8 cellular contexts compared by ENCODE assay signal in genomic region chr7:150685219-150686029, GRCh38. TPM values are rescaled to one million over a fixed set of nuclear protein-coding genes. Genes with fewer than 3 reads are reported as not detected.
DNase-seq lines count a peak whose midpoint lies in the region; ATAC-seq, FAIRE-seq and TF ChIP-seq lines count a peak whose summit lies in the region.

GIMAP2 (plus strand) TSS chr7:150685706; CDS start chr7:150687060, 1,354 bp downstream.

- TF ChIP-seq RAD21 in IMR-90 (IDR thresholded peaks at IDR 0.05; ENCODE audit: low read length) = no peak

- peak within 1 kb of the TSS; percentile 45 for H3K4me2 ChIP-seq in IMR-90 (ENCODE audit: low read depth, low read length)

- H3K36me3 Mint-ChIP-seq in endodermal cell (ENCODE audit: low read depth) = no peaks in the 10 kb centered on the region

- no peak within 1 kb of the TSS for H2BK5ac ChIP-seq in IMR-90 (ENCODE audit: low read depth, low read length, poor library complexity, severe bottlenecking)

- H3K4me1 ChIP-seq in IMR-90 (ENCODE audit: control insufficient read depth, insufficient read depth, low read length) = no peaks in the 10 kb centered on the region; the same call in 1 of the 2 replicates
- H3K4me1 ChIP-seq in small intestine (ENCODE audit: control insufficient read depth in 2 of 2, insufficient read depth in 1 of 2, low read depth in 1 of 2, low read length in 1 of 2) = peaks cover 0 to 2% of the 10 kb centered on the region in 2 donors
- no peaks in the 10 kb centered on the region for H3K4me1 ChIP-seq in endodermal cell (ENCODE audit: control insufficient read depth, insufficient read depth, low read length)

- no peak for TF ChIP-seq POLR2A in IMR-90 (IDR thresholded peaks at IDR 0.05; ENCODE audit: low read depth, low read length)

- H4K8ac ChIP-seq in IMR-90 (ENCODE audit: low read depth in 2 of 2, low read length in 2 of 2) = no peak within 1 kb of the TSS

- H2AFZ ChIP-seq in IMR-90 (replicated peaks; ENCODE audit: low read length, poor library complexity) = no peak within 1 kb of the TSS

- H3K27me3 ChIP-seq in IMR-90 (ENCODE audit: control insufficient read depth, insufficient read depth, low read length) (no peaks in the 10 kb centered on the region), small intestine (ENCODE audit: control insufficient read depth in 2 of 2, insufficient read depth in 2 of 2, low read length in 2 of 2) (no peaks in the 10 kb centered on the region), endodermal cell (ENCODE audit: control insufficient read depth, insufficient read depth, low read length, poor library complexity, severe bottlenecking) (no peaks in the 10 kb centered on the region)

- intact Hi-C loops in IMR-90 (cut with micrococcal nuclease) (no loop called here), left cardiac atrium (cut with DNase I) (no loop called here)

- DNase-seq in GM10248 (ENCODE audit: extremely low spot score) (peak; percentile 61), IMR-90 (no peak), left cardiac atrium (no peak), small intestine (peak; percentile 80), endodermal cell (no peak), NCI-H748 treated with DMSO at 0.1 percent for 48 hours (lab: John Stamatoyannopoulos, UW) (no peak)
- peak; percentile 52 to 53 for DNase-seq in activated T-cell treated with anti-CD3 and anti-CD28 coated beads, Interleukin-2, amount 50 U/mL, for 48 hours

- TF ChIP-seq CTCF in GM10248 (IDR thresholded peaks at IDR 0.05; ENCODE audit: control extremely low read depth, extremely low read depth, low read depth, missing control alignments) (peak; percentile 22), IMR-90 (conservative IDR thresholded peaks at IDR 0.05; ENCODE audit: low read depth, low read length) (no peak), endodermal cell (conservative IDR thresholded peaks at IDR 0.05) (no peak)

- no peak for FAIRE-seq in small intestine (lab: Jason Lieb, UNC)

- ATAC-seq in GM21390 (IDR thresholded peaks at IDR 0.05; ENCODE audit: unreplicated experiment) = peak; percentile 97
- peak; percentile 76 for ATAC-seq in IMR-90 (ENCODE audit: low read depth)
- peak; percentile 72 to 87 for ATAC-seq in left cardiac atrium

- H3K4me1 Mint-ChIP-seq in endodermal cell = no peaks in the 10 kb centered on the region

- H3K9me1 ChIP-seq in IMR-90 (ENCODE audit: insufficient read depth, low read length) = no peaks in the 10 kb centered on the region

- H3K4ac ChIP-seq in IMR-90 (ENCODE audit: low read depth, low read length) = no peak within 1 kb of the TSS

- H3K9ac ChIP-seq in IMR-90 (ENCODE audit: low read depth, low read length) = no peak within 1 kb of the TSS; the same call in 1 of the 2 replicates
- H3K9ac ChIP-seq in endodermal cell (ENCODE audit: extremely low read depth, low read length, poor library complexity, severe bottlenecking) = no peak within 1 kb of the TSS

- no peak within 1 kb of the TSS for H2BK120ac ChIP-seq in IMR-90 (ENCODE audit: low read depth, low read length)

- dilution Hi-C loops in IMR-90 (cut with HindIII; ENCODE audit: low sequenced_read_pairs, unreplicated experiment) = no loop called here

- no peak within 1 kb of the TSS for H3K4me3 Mint-ChIP-seq in endodermal cell

- no TSS peak for BruUV-seq in IMR-90 (replicated peaks; lab: Mats Ljungman, UMichigan)

- no peak within 1 kb of the TSS for H3K23ac ChIP-seq in IMR-90 (ENCODE audit: low read depth, low read length)

- peak within 1 kb of the TSS; percentile 38 for H3K4me3 ChIP-seq in IMR-90 (ENCODE audit: insufficient read depth, low read depth, low read length)
- H3K4me3 ChIP-seq in small intestine (ENCODE audit: low read depth in 1 of 2, low read length in 2 of 2) = peak within 1 kb of the TSS; percentile 52 to 55
- H3K4me3 ChIP-seq in endodermal cell (ENCODE audit: low read length) = no peak within 1 kb of the TSS

- H3K27ac Mint-ChIP-seq in endodermal cell = no peak within 1 kb of the TSS

- CTCF ChIA-PET in GM10248 (lab: Yijun Ruan, JAX) = interaction anchor here (0.7 to 2.3 kb wide), 9 partner anchors 12 to 236 kb away, joined by 3 to 10 read pairs (median 3); partner anchors contain the start of gene GIMAP1
- CTCF ChIA-PET in IMR-90 (lab: Yijun Ruan, JAX) = no interaction called here

- H2BK20ac ChIP-seq in IMR-90 (ENCODE audit: low read depth, low read length) = no peak within 1 kb of the TSS

- POLR2A ChIA-PET in GM10248 (lab: Yijun Ruan, JAX) (interaction anchor here (0.6 kb wide), 1 partner anchor 12 kb away, joined by 4 read pairs; no protein-coding TSS in a partner anchor), IMR-90 (lab: Charles Lee; ENCODE audit: unreplicated experiment) (no interaction called here)

- no peak within 1 kb of the TSS for H3K56ac ChIP-seq in IMR-90 (ENCODE audit: extremely low read depth, insufficient read depth, low read length)

- H3K36me3 ChIP-seq in IMR-90 (ENCODE audit: control insufficient read depth, insufficient read depth, low read length) = no peaks in the 10 kb centered on the region
- peaks cover 0 to 7% of the 10 kb centered on the region in 2 donors for H3K36me3 ChIP-seq in small intestine (ENCODE audit: control insufficient read depth in 2 of 2, insufficient read depth in 2 of 2, low read length in 2 of 2)
- no peaks in the 10 kb centered on the region for H3K36me3 ChIP-seq in endodermal cell (ENCODE audit: control insufficient read depth, insufficient read depth, low read length)

- H3K14ac ChIP-seq in IMR-90 (replicated peaks; ENCODE audit: low read depth, low read length) = no peak within 1 kb of the TSS

- peaks cover 65% of the 10 kb centered on the region for H3K27me3 Mint-ChIP-seq in endodermal cell (ENCODE audit: insufficient read depth)

- no peak within 1 kb of the TSS for H2BK15ac ChIP-seq in IMR-90 (ENCODE audit: low read depth, low read length)

- no peaks in the 10 kb centered on the region for H4K20me1 ChIP-seq in IMR-90 (ENCODE audit: insufficient read depth, low read length)

- no peak within 1 kb of the TSS for H2AK5ac ChIP-seq in IMR-90 (ENCODE audit: low read depth, low read length)

- no peak within 1 kb of the TSS for H3K27ac ChIP-seq in IMR-90 (ENCODE audit: insufficient read depth, low read length)
- peak within 1 kb of the TSS; percentile 47 to 61 for H3K27ac ChIP-seq in small intestine (ENCODE audit: low read depth in 1 of 2, low read length in 1 of 2)
- no peak within 1 kb of the TSS for H3K27ac ChIP-seq in endodermal cell (ENCODE audit: low read depth, low read length)

- H4K91ac ChIP-seq in IMR-90 (ENCODE audit: insufficient read depth, low read depth, low read length) = no peak within 1 kb of the TSS

- 6% methylated on average over 4 of the region's 6 CpGs; no CpG with 5 or more reads in 1 of the 2 experiments for WGBS in IMR-90 (ENCODE audit: extremely low coverage in 2 of 2, insufficient read length in 1 of 2), 2 experiments
- WGBS in small intestine, 3 donors = 2 to 5% (median 4%) methylated on average over 6 of the region's 6 CpGs
- WGBS in endodermal cell (ENCODE audit: insufficient coverage in 1 of 2, insufficient read length in 1 of 2), 2 experiments = 44 to 60% methylated on average over 5 to 6 of the region's 6 CpGs

- no peak within 1 kb of the TSS for H4K5ac ChIP-seq in IMR-90 (ENCODE audit: low read depth, low read length)

- in situ Hi-C loops in IMR-90 (cut with MboI; ENCODE audit: low sequenced_read_pairs) = no loop called here

- no peak within 1 kb of the TSS; the same call in 1 of the 2 replicates for H3K18ac ChIP-seq in IMR-90 (ENCODE audit: low read depth, low read length)

- H2AK9ac ChIP-seq in IMR-90 (replicated peaks; ENCODE audit: low read depth, low read length, poor library complexity) = no peak within 1 kb of the TSS

- H3K9me3 ChIP-seq in IMR-90 (ENCODE audit: control insufficient read depth, insufficient read depth, low read length) (0 out of 2 replicates have a peak, but pooled peaks cover 2% of the 10 kb centered on the region), small intestine (ENCODE audit: control insufficient read depth, low read depth) (no peaks in the 10 kb centered on the region), endodermal cell (ENCODE audit: control insufficient read depth, low read length) (no peaks in the 10 kb centered on the region)

- no peaks in the 10 kb centered on the region for H3K9me3 Mint-ChIP-seq in endodermal cell

- H3K79me1 ChIP-seq in IMR-90 (ENCODE audit: low read depth in 1 of 2, low read length in 2 of 2) = no peaks in the 10 kb centered on the region

TF ChIP-seq in IMR-90, 13 proteins besides CTCF, POLR2A, EP300 and RAD21:
- TF ChIP-seq USF2 (IDR thresholded peaks at IDR 0.05; ENCODE audit: low read depth, low read length) (no peak), MAZ (IDR thresholded peaks at IDR 0.05; ENCODE audit: borderline replicate concordance, low read depth, low read length) (no peak), RFX5 (IDR thresholded peaks at IDR 0.05; ENCODE audit: low read depth, low read length) (no peak), CEBPB (IDR thresholded peaks at IDR 0.05; ENCODE audit: low read depth, low read length) (no peak), MXI1 (IDR thresholded peaks at IDR 0.05; ENCODE audit: borderline replicate concordance, low read depth, low read length) (no peak), SMC3 (IDR thresholded peaks at IDR 0.05; ENCODE audit: low read depth, low read length) (no peak), CHD1 (IDR thresholded peaks at IDR 0.05; ENCODE audit: low read depth, low read length) (no peak)

RNA-seq across cellular contexts. Expression of gene GIMAP2, which starts in this region (rescaled TPM):
- total RNA-seq in IMR-90 (2012; rRNA removed) (under 0.01 TPM in 1 of 2 replicates, not detected in the other), left cardiac atrium (1 to 10 TPM; 7.0 to 9.2 TPM), endodermal cell (not detected)
- polyA plus RNA-seq in IMR-90 (2012; rRNA removed) (not detected in 2 replicates), small intestine (10 to 100 TPM in 1 of 3 donors, 1 to 10 TPM in 2; 3.8 to 14.1 (median 9.5) TPM)
- not detected in 2 replicates for polyA plus RNA-seq in IMR-90 (2012; cell fraction: cytosol; rRNA removed)
- polyA plus RNA-seq in IMR-90 (2012; cell fraction: nucleus; rRNA removed; ENCODE audit: low replicate concordance) = not detected in 2 replicates
- polyA plus RNA-seq in endodermal cell (2013, experiment 1 of 2) = not detected
- not detected for polyA plus RNA-seq in endodermal cell (2013, experiment 2 of 2)

Comparison
In these comparisons a context has a peak if more than half of its experiments do, and no peak if none do; other contexts are left out.
1. RNA of gene GIMAP2 (polyA plus RNA-seq): 3.8 to 14.1 TPM in small intestine; not detected in IMR-90; every median in the first group is over 4 times any median in the second.
2. Peak in ATAC-seq, H3K4me3 ChIP-seq and H3K4me2 ChIP-seq in IMR-90; RNA of the gene not detected or under 1 TPM.
3. DNase-seq: peak in GM10248 (single experiment), activated T-cell treated with anti-CD3 and anti-CD28 coated beads, Interleukin-2, amount 50 U/mL, for 48 hours (2 of 2) and small intestine (single experiment); none in IMR-90 (single experiment), left cardiac atrium (single experiment), endodermal cell (single experiment) and NCI-H748 treated with DMSO at 0.1 percent for 48 hours (single experiment).
4. H3K27ac ChIP-seq: peak in small intestine (2 of 2); none in IMR-90 (single experiment) and endodermal cell (single experiment).
5. Peak in every context shown above with its lines, with median percentiles within 50 percentile points of each other: ATAC-seq.